In the genomic region with DNA sequence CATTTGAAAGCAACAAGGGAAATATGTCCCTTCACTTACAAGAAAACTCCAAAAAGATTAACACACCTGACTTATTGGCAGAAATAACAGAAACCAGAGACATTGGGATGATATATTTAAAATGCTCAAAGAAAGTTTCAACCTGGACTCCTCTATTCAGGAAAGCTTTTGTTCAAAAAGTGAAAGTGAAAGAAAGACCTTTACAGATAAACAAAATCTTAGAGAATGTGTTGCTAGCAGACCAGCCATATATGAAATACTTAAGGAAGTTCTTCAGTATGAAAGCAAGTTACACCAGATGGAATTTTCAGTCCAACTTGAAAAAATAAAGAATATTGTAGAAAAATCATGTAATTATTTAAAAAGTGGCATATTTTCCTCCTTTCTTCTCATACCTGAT, we compare ENCODE assay signal across 9 cellular contexts.
DNase-seq lines count a peak whose midpoint lies in the region; ATAC-seq and TF ChIP-seq lines count a peak whose summit lies in the region.
"Had no signal": no experiment of that assay in that cellular context is flagged by ENCODE, and none has a peak within 500 bp of the region (broad histone marks: within the 10 kb centered on the region; RNA-seq: fewer than 3 reads in every experiment).

No MANE protein-coding gene starts in this region.

- H3K9me3 Mint-ChIP-seq in activated T-helper 17 cell treated with anti-CD3 and anti-CD28 coated beads, Interleukin-2, amount 50 U/mL, for 72 hours: peaks cover 16% of the 10 kb centered on the region

- no peaks in the 10 kb centered on the region for H3K36me3 Mint-ChIP-seq in activated T-helper 17 cell treated with anti-CD3 and anti-CD28 coated beads, Interleukin-2, amount 50 U/mL, for 72 hours (ENCODE audit: low read depth)

- DNase-seq in HT-29 (ENCODE audit: low spot score) (peak; percentile 12), MV-4-11 (lab: John Stamatoyannopoulos, UW) (no peak), NCI-H2029 treated with DMSO at 0.1 percent for 48 hours (lab: John Stamatoyannopoulos, UW) (no peak), SK-N-DZ (ENCODE audit: low spot score) (no peak), foreskin keratinocyte (no peak)
- DNase-seq: left colon had no signal

- H3K27ac ChIP-seq in muscle layer of duodenum (ENCODE audit: low read length) (no peak overlapping the region), foreskin keratinocyte (no peak overlapping the region)

- no peak for TF ChIP-seq CTCF in foreskin keratinocyte (conservative IDR thresholded peaks at IDR 0.05)

- H3K36me3 ChIP-seq in muscle layer of duodenum (ENCODE audit: control insufficient read depth in 1 of 2, insufficient read depth in 2 of 2, low read length in 2 of 2): no peaks in the 10 kb centered on the region

- H3K27me3 ChIP-seq in muscle layer of duodenum (ENCODE audit: low read depth, low read length) (no peaks in the 10 kb centered on the region), foreskin keratinocyte (no peaks in the 10 kb centered on the region)

- H3K4me3 ChIP-seq in muscle layer of duodenum (ENCODE audit: low read depth in 1 of 2, low read length in 2 of 2): peak overlapping the region; percentile 8 to 26

- peaks cover 12 to 27% of the 10 kb centered on the region in 2 donors for H3K9me3 ChIP-seq in muscle layer of duodenum (ENCODE audit: control insufficient read depth in 1 of 2, low read length in 2 of 2)

- no peak overlapping the region for H3K27ac Mint-ChIP-seq in activated T-helper 17 cell treated with anti-CD3 and anti-CD28 coated beads, Interleukin-2, amount 50 U/mL, for 72 hours

- no peaks in the 10 kb centered on the region for H3K4me1 Mint-ChIP-seq in activated T-helper 17 cell treated with anti-CD3 and anti-CD28 coated beads, Interleukin-2, amount 50 U/mL, for 72 hours

- ATAC-seq in GM18861 (IDR thresholded peaks at IDR 0.05; ENCODE audit: unreplicated experiment) (peak; percentile 52), foreskin keratinocyte (no peak)
- no peak for ATAC-seq in activated T-helper 17 cell treated with anti-CD3 and anti-CD28 coated beads, Interleukin-2, amount 50 U/mL, for 72 hours (replicated peaks)
- ATAC-seq: left colon had no signal

- no peaks in the 10 kb centered on the region for H3K27me3 Mint-ChIP-seq in activated T-helper 17 cell treated with anti-CD3 and anti-CD28 coated beads, Interleukin-2, amount 50 U/mL, for 72 hours

- no peaks in the 10 kb centered on the region for H3K4me1 ChIP-seq in muscle layer of duodenum (ENCODE audit: control insufficient read depth in 1 of 2, insufficient read depth in 2 of 2, low read length in 2 of 2)
- no peaks in the 10 kb centered on the region for H3K4me1 ChIP-seq in foreskin keratinocyte

- peak overlapping the region; percentile 5 for H3K4me3 Mint-ChIP-seq in activated T-helper 17 cell treated with anti-CD3 and anti-CD28 coated beads, Interleukin-2, amount 50 U/mL, for 72 hours
